ENCODE assay signal across 8 cellular contexts in genomic region chr1:112358798-112359408, GRCh38. TPM values are rescaled to one million over a fixed set of nuclear protein-coding genes. Genes with fewer than 3 reads are reported as not detected.
DNase-seq lines count a peak whose midpoint lies in the region; ATAC-seq and TF ChIP-seq lines count a peak whose summit lies in the region.

No MANE protein-coding gene starts in this region.

- peaks cover 45% of the 10 kb centered on the region for H3K27me3 Mint-ChIP-seq in activated naive CD4-positive, alpha-beta T cell treated with anti-CD3 and anti-CD28 coated beads, Interleukin-2, amount 10 ng/mL, durations not matched to agents 7 days and 5 days
- no peaks in the 10 kb centered on the region for H3K27me3 Mint-ChIP-seq in glutamatergic neuron (ENCODE audit: unreplicated experiment)

- H3K9me3 Mint-ChIP-seq in activated naive CD4-positive, alpha-beta T cell treated with anti-CD3 and anti-CD28 coated beads, Interleukin-2, amount 10 ng/mL, durations not matched to agents 7 days and 5 days: no peaks in the 10 kb centered on the region
- H3K9me3 Mint-ChIP-seq in glutamatergic neuron (ENCODE audit: unreplicated experiment): no peaks in the 10 kb centered on the region

- TF ChIP-seq EP300 in ovary (IDR thresholded peaks at IDR 0.05): no peak

- in situ Hi-C loops in HAP-1 (cut with MboI; ENCODE audit: low sequenced_read_pairs): no loop called here

- H3K4me1 Mint-ChIP-seq in activated naive CD4-positive, alpha-beta T cell treated with anti-CD3 and anti-CD28 coated beads, Interleukin-2, amount 10 ng/mL, durations not matched to agents 7 days and 5 days: no peaks in the 10 kb centered on the region
- H3K4me1 Mint-ChIP-seq in glutamatergic neuron (ENCODE audit: low read depth, unreplicated experiment): peaks cover 10% of the 10 kb centered on the region

- CTCF ChIA-PET in activated naive CD4-positive, alpha-beta T cell treated with anti-CD3 and anti-CD28 coated beads, Interleukin-2, amount 10 ng/mL, durations not matched to agents 7 days and 5 days (lab: Charles Lee): interaction anchor here (1.1 to 5.8 kb wide), 7 partner anchors 8 to 358 kb away, joined by 3 to 61 read pairs (median 4); no protein-coding TSS in a partner anchor

- H3K36me3 Mint-ChIP-seq in activated naive CD4-positive, alpha-beta T cell treated with anti-CD3 and anti-CD28 coated beads, Interleukin-2, amount 10 ng/mL, durations not matched to agents 7 days and 5 days: no peaks in the 10 kb centered on the region
- peaks cover 5% of the 10 kb centered on the region for H3K36me3 Mint-ChIP-seq in glutamatergic neuron (ENCODE audit: unreplicated experiment)

- 0 out of 2 replicates have a peak, but pooled peaks cover 3% of the 10 kb centered on the region for H3K27me3 ChIP-seq in HAP-1 (ENCODE audit: low read depth)
- H3K27me3 ChIP-seq in ovary: no peaks in the 10 kb centered on the region

- intact Hi-C loops in ovary (cut with DNase I): no loop called here

- DNase-seq in DMS53 (lab: John Stamatoyannopoulos, UW) (peak; percentile 68), HAP-1 (ENCODE audit: low spot score in 2 of 2) (peak; percentile 23 to 67), NCI-H82 treated with DMSO at 0.1 percent for 48 hours (lab: John Stamatoyannopoulos, UW; ENCODE audit: unreplicated experiment) (peak; percentile 19), glutamatergic neuron (peak; percentile 62), ovary (peak; percentile 47 to 85 (median 67)), epidermal melanocyte (ENCODE audit: insufficient read length, low spot score) (no peak)
- DNase-seq in activated naive CD4-positive, alpha-beta T cell treated with anti-CD3 and anti-CD28 coated beads, Interleukin-2, amount 10 ng/mL, durations not matched to agents 7 days and 5 days: peak; percentile 59

- ATAC-seq in HG03139 (IDR thresholded peaks at IDR 0.05; ENCODE audit: unreplicated experiment): no peak

- peak overlapping the region in 1 of 2 donors; percentile 44 for H3K27ac ChIP-seq in ovary

- no peaks in the 10 kb centered on the region for H3K36me3 ChIP-seq in HAP-1 (replicated peaks)
- no peaks in the 10 kb centered on the region for H3K36me3 ChIP-seq in ovary

- H3K4me3 Mint-ChIP-seq in activated naive CD4-positive, alpha-beta T cell treated with anti-CD3 and anti-CD28 coated beads, Interleukin-2, amount 10 ng/mL, durations not matched to agents 7 days and 5 days: no peak overlapping the region
- no peak overlapping the region for H3K4me3 Mint-ChIP-seq in glutamatergic neuron (ENCODE audit: unreplicated experiment)

- no peaks in the 10 kb centered on the region for H3K4me1 ChIP-seq in HAP-1
- H3K4me1 ChIP-seq in ovary (ENCODE audit: insufficient read depth): peaks cover 13% of the 10 kb centered on the region

- H3K9me3 ChIP-seq in HAP-1 (no peaks in the 10 kb centered on the region), ovary (no peaks in the 10 kb centered on the region)

- TF ChIP-seq POLR2A in ovary (IDR thresholded peaks at IDR 0.05): no peak

- no peak overlapping the region for H3K27ac Mint-ChIP-seq in activated naive CD4-positive, alpha-beta T cell treated with anti-CD3 and anti-CD28 coated beads, Interleukin-2, amount 10 ng/mL, durations not matched to agents 7 days and 5 days
- H3K27ac Mint-ChIP-seq in glutamatergic neuron (ENCODE audit: unreplicated experiment): no peak overlapping the region

- 36 to 38% (median 37%) methylated on average over 7 of the region's 7 CpGs for WGBS in ovary, 3 donors

- TF ChIP-seq CTCF in glutamatergic neuron (IDR thresholded peaks at IDR 0.05; ENCODE audit: partially characterized antibody, unreplicated experiment) (peak; percentile 58), ovary (IDR thresholded peaks at IDR 0.05) (peak in 2 of 3 donors; percentile 54 to 69)

- H3K4me3 ChIP-seq in HAP-1 (no peak overlapping the region), ovary (no peak overlapping the region)

RNA-seq across cellular contexts. Expression of gene CTTNBP2NL, which starts 37.1 kb away (rescaled TPM):
- total RNA-seq in glutamatergic neuron (ENCODE audit: unreplicated experiment): 66.2 TPM
- total RNA-seq in ovary: 10 to 100 TPM in 6 of 7 donors, 1 to 10 TPM in 1; 9.4 to 35.7 (median 28.4) TPM
- 10 to 100 TPM in 1 of 2 donors, 1 to 10 TPM in 1; 8.1 to 19.8 TPM for polyA plus RNA-seq in ovary
